ENCODE assay signal across 24 cellular contexts in genomic region chr6:124857746-124858145, GRCh38.
DNase-seq lines count a peak whose midpoint lies in the region; FAIRE-seq and TF ChIP-seq lines count a peak whose summit lies in the region.
"Had no signal": no experiment of that assay in that cellular context is flagged by ENCODE, and none has a peak within 500 bp of the region (broad histone marks: within the 10 kb centered on the region; RNA-seq: fewer than 3 reads in every experiment).

No MANE protein-coding gene starts in this region.

- H3K9me3 ChIP-seq in HEK293 (ENCODE audit: control insufficient read depth, insufficient read depth, low read depth, low read length) (no peaks in the 10 kb centered on the region), kidney (ENCODE audit: control insufficient read depth in 1 of 2, low read length in 2 of 2) (no peaks in the 10 kb centered on the region), osteoblast (ENCODE audit: low read depth, low read length) (no peaks in the 10 kb centered on the region)
- H3K9me3 ChIP-seq: A549, BE2C, HAP-1 had no signal

- no peaks in the 10 kb centered on the region for H3K36me3 ChIP-seq in HEK293 (ENCODE audit: control insufficient read depth in 2 of 2, insufficient read depth in 1 of 2, low read length in 2 of 2)
- H3K36me3 ChIP-seq in kidney (ENCODE audit: control insufficient read depth in 1 of 2, insufficient read depth in 2 of 2, low read length in 2 of 2), result no peaks in the 10 kb centered on the region
- H3K36me3 ChIP-seq in osteoblast (ENCODE audit: insufficient read depth, low read length), result no peaks in the 10 kb centered on the region
- H3K36me3 ChIP-seq: BE2C; BLaER1 treated with 17β-estradiol and CSF1 and Interleukin-3, amounts not matched to agents 10 nM and 100 nM; HAP-1 had no signal

- FAIRE-seq in endometrium (lab: Jason Lieb, UNC), result peak; percentile 86
- FAIRE-seq in kidney (lab: Jason Lieb, UNC), result peak; percentile 60
- FAIRE-seq: A549, D721Med, GM12891, GM18507, H54 had no signal

- no peak overlapping the region for H3K27ac ChIP-seq in HEK293 (ENCODE audit: extremely low read depth, low read depth, low read length)
- H3K27ac ChIP-seq in kidney (ENCODE audit: low read depth in 2 of 2, low read length in 2 of 2), result no peak overlapping the region
- H3K27ac ChIP-seq in osteoblast (ENCODE audit: low read depth, low read length), result no peak overlapping the region
- H3K27ac ChIP-seq in RWPE1, result no peak overlapping the region
- H3K27ac ChIP-seq: A549; BLaER1 treated with 17β-estradiol and CSF1 and Interleukin-3, amounts not matched to agents 10 nM and 100 nM had no signal

- no peaks in the 10 kb centered on the region for H3K4me1 ChIP-seq in HEK293 (ENCODE audit: control insufficient read depth, insufficient read depth, low read length)
- no peaks in the 10 kb centered on the region for H3K4me1 ChIP-seq in kidney (ENCODE audit: control insufficient read depth in 1 of 2, insufficient read depth in 1 of 2, low read depth in 1 of 2, low read length in 2 of 2)
- H3K4me1 ChIP-seq in osteoblast (ENCODE audit: insufficient read depth, low read length), result no peaks in the 10 kb centered on the region
- H3K4me1 ChIP-seq: A549; BE2C; BLaER1 treated with 17β-estradiol and CSF1 and Interleukin-3, amounts not matched to agents 10 nM and 100 nM had no signal

- H3K4me3 ChIP-seq in HEK293 (ENCODE audit: low read depth, low read length) (no peak overlapping the region), kidney (ENCODE audit: low read length in 2 of 2) (no peak overlapping the region), osteoblast (ENCODE audit: insufficient read depth, low read length) (no peak overlapping the region)
- H3K4me3 ChIP-seq: A549; BLaER1 treated with 17β-estradiol and CSF1 and Interleukin-3, amounts not matched to agents 10 nM and 100 nM; HAP-1 had no signal

- no peak overlapping the region for H3K4me2 ChIP-seq in osteoblast (ENCODE audit: insufficient read depth, low read length)
- H3K4me2 ChIP-seq: A549; BLaER1 treated with 17β-estradiol and CSF1 and Interleukin-3, amounts not matched to agents 10 nM and 100 nM had no signal

- intact Hi-C loops in kidney (cut with DNase I), result no loop called here

- no peak overlapping the region for H3K9ac ChIP-seq in kidney (ENCODE audit: low read length in 2 of 2)
- H3K9ac ChIP-seq: BLaER1 treated with 17β-estradiol and CSF1 and Interleukin-3, amounts not matched to agents 10 nM and 100 nM had no signal

- no peak overlapping the region for H2AFZ ChIP-seq in osteoblast (ENCODE audit: low read length)

- no peak for TF ChIP-seq CTCF in HEK293 (tag by site-specific recombination; IDR thresholded peaks at IDR 0.05)
- no peak for TF ChIP-seq CTCF in kidney (IDR thresholded peaks at IDR 0.05; ENCODE audit: borderline replicate concordance, extremely low read depth, insufficient read depth)
- no peak for TF ChIP-seq CTCF in osteoblast (IDR thresholded peaks at IDR 0.05; ENCODE audit: extremely low read depth, low read depth, low read length)
- no peak for TF ChIP-seq CTCF in RWPE1 (conservative IDR thresholded peaks at IDR 0.05; ENCODE audit: low read depth)

- POLR2A ChIA-PET in HEK293 (lab: Yijun Ruan, JAX), result interaction anchor here (0.6 kb wide), 1 partner anchor 59 kb away, joined by 5 read pairs; no protein-coding TSS in a partner anchor
- POLR2A ChIA-PET in RWPE1 (lab: Yijun Ruan, JAX; ENCODE audit: low non-redundant PET), result no interaction called here

- CTCF ChIA-PET in HEK293 (lab: Yijun Ruan, JAX) (interaction anchor here (0.5 to 2.4 kb wide), 4 partner anchors 11 to 463 kb away, joined by 3 to 9 read pairs (median 3); no protein-coding TSS in a partner anchor), RWPE1 (lab: Yijun Ruan, JAX) (interaction anchor here (0.6 kb wide), 1 partner anchor 156 kb away, joined by 4 read pairs; no protein-coding TSS in a partner anchor)

- H3K27me3 ChIP-seq in osteoblast (ENCODE audit: insufficient read depth, low read length), result no peaks in the 10 kb centered on the region
- H3K27me3 ChIP-seq: BE2C; BLaER1 treated with 17β-estradiol and CSF1 and Interleukin-3, amounts not matched to agents 10 nM and 100 nM had no signal

- DNase-seq in kidney (no peak), osteoblast (ENCODE audit: insufficient read length, low spot score, missing footprints) (no peak), T1000 (lab: John Stamatoyannopoulos, UW) (no peak), RWPE1 (ENCODE audit: low spot score) (no peak)
- DNase-seq: 8988T; ACHN; AML-193; BE2C; CD4-positive, alpha-beta T cell; CD8-positive, alpha-beta memory T cell; DMS 273 treated with DMSO at 0.1 percent for 48 hours; DMS79; EL; GF-D8; GOT3 had no signal

- H4K20me1 ChIP-seq in osteoblast (ENCODE audit: insufficient read depth, low read length), result no peaks in the 10 kb centered on the region
- H4K20me1 ChIP-seq: BLaER1 treated with 17β-estradiol and CSF1 and Interleukin-3, amounts not matched to agents 10 nM and 100 nM had no signal

- no peaks in the 10 kb centered on the region for H3K79me2 ChIP-seq in osteoblast (ENCODE audit: insufficient read depth, low read length)

TF ChIP-seq in HEK293, 187 proteins besides CTCF, POLR2A, EP300 and RAD21:
- TF ChIP-seq ZNF112 (tag by site-specific recombination; IDR thresholded peaks at IDR 0.05) (no peak), ZNF558 (tag by site-specific recombination; IDR thresholded peaks at IDR 0.05) (no peak)
- TF ChIP-seq, protein P1, sequence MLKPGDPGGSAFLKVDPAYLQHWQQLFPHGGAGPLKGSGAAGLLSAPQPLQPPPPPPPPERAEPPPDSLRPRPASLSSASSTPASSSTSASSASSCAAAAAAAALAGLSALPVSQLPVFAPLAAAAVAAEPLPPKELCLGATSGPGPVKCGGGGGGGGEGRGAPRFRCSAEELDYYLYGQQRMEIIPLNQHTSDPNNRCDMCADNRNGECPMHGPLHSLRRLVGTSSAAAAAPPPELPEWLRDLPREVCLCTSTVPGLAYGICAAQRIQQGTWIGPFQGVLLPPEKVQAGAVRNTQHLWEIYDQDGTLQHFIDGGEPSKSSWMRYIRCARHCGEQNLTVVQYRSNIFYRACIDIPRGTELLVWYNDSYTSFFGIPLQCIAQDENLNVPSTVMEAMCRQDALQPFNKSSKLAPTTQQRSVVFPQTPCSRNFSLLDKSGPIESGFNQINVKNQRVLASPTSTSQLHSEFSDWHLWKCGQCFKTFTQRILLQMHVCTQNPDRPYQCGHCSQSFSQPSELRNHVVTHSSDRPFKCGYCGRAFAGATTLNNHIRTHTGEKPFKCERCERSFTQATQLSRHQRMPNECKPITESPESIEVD (tag by site-specific recombination; IDR thresholded peaks at IDR 0.05), result peak; percentile 17; the same call in 1 of the 2 replicates
